In the genomic region with DNA sequence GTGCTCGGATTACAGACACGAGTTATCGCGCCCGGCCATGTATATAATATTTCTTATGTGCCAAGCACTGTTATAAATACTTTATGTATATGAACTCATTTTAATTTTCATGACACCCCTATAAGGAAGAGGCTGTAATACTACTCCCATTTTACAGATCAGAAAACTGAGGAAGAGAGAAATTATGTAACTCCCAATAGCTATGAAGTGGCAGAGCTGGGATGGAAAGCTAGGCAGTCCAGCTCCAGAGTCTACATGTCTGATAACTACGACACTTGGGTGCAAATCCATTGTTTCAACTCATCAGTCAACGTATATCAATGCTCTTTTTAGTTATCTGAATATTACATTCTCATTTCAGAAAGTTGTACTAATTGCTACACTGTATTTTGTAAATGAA, we compare ENCODE assay signal across 10 cellular contexts. TPM values are rescaled to one million over a fixed set of nuclear protein-coding genes. Genes with fewer than 3 reads are reported as not detected.
"Had no signal": no experiment of that assay in that cellular context is flagged by ENCODE, and none has a peak within 500 bp of the region (broad histone marks: within the 10 kb centered on the region; RNA-seq: fewer than 3 reads in every experiment).

No MANE protein-coding gene starts in this region.

- H3K27ac ChIP-seq: GM23248, HL-60 had no signal

- H3K9ac ChIP-seq: GM23248 had no signal

- H3K4me3 ChIP-seq: GM23248, HAP-1 had no signal

- DNase-seq: GM23248, GOT3, H7, HFFc6, IMR-90, KBM-7 had no signal

- H3K36me3 ChIP-seq: HAP-1 had no signal

- ATAC-seq: HCT116 had no signal

- H3K9me3 ChIP-seq: HAP-1 had no signal

- H2AFZ ChIP-seq: GM23248 had no signal

RNA-seq across cellular contexts. Expression of a gene that starts 17.0 kb away (rescaled TPM):
- total RNA-seq: HFFc6, HT1080 had no signal
